19 cellular contexts compared by ENCODE assay signal in genomic region chr2:48219555-48220436, GRCh38.
"Had no signal": no experiment of that assay in that cellular context is flagged by ENCODE, and none has a peak within 500 bp of the region (broad histone marks: within the 10 kb centered on the region; RNA-seq: fewer than 3 reads in every experiment).

No MANE protein-coding gene starts in this region.

- H3K36me3 ChIP-seq: ascending aorta, colonic mucosa, gastroesophageal sphincter, heart right ventricle, thoracic aorta, upper lobe of left lung had no signal

- ATAC-seq: gastroesophageal sphincter, heart right ventricle had no signal

- H3K27ac Mint-ChIP-seq: activated CD4-positive, alpha-beta T cell treated with anti-CD3 and anti-CD28 coated beads, Interleukin-2, amount 10 ng/mL, durations not matched to agents 7 days and 5 days; activated naive CD4-positive, alpha-beta T cell treated with anti-CD3 and anti-CD28 coated beads, Interleukin-2, amount 10 ng/mL, durations not matched to agents 7 days and 5 days; mesothelial cell of epicardium; nephron progenitor cell had no signal

- DNase-seq: activated CD4-positive, alpha-beta T cell treated with anti-CD3 and anti-CD28 coated beads, Interleukin-2, amount 10 ng/mL, durations not matched to agents 7 days and 5 days; activated CD8-positive, alpha-beta memory T cell treated with anti-CD3 and anti-CD28 coated beads for 24 hours; activated CD8-positive, alpha-beta memory T cell treated with anti-CD3 and anti-CD28 coated beads, Interleukin-2, amount 50 U/mL, for 48 hours; activated effector memory CD4-positive, alpha-beta T cell treated with Interleukin-2 at 50 U/mL for 16 hours; activated naive CD4-positive, alpha-beta T cell treated with anti-CD3 and anti-CD28 coated beads, Interleukin-2, amount 10 ng/mL, durations not matched to agents 7 days and 5 days; activated T-cell treated with anti-CD3 and anti-CD28 coated beads, Interleukin-2, amount 50 U/mL, for 48 hours; colonic mucosa; heart right ventricle; nephron progenitor cell; occipital lobe; posterior cingulate gyrus; T1000; upper lobe of left lung had no signal

- H3K4me3 ChIP-seq: ascending aorta, colonic mucosa, gastroesophageal sphincter, heart right ventricle, lung, thoracic aorta, upper lobe of left lung had no signal

- H3K36me3 Mint-ChIP-seq: activated naive CD4-positive, alpha-beta T cell treated with anti-CD3 and anti-CD28 coated beads, Interleukin-2, amount 10 ng/mL, durations not matched to agents 7 days and 5 days; mesothelial cell of epicardium had no signal

- H3K4me1 ChIP-seq: ascending aorta, colonic mucosa, gastroesophageal sphincter, upper lobe of left lung had no signal

- H3K4me3 Mint-ChIP-seq: activated CD4-positive, alpha-beta T cell treated with anti-CD3 and anti-CD28 coated beads, Interleukin-2, amount 10 ng/mL, durations not matched to agents 7 days and 5 days; activated naive CD4-positive, alpha-beta T cell treated with anti-CD3 and anti-CD28 coated beads, Interleukin-2, amount 10 ng/mL, durations not matched to agents 7 days and 5 days; central memory CD8-positive, alpha-beta T cell; mesothelial cell of epicardium; nephron progenitor cell had no signal

- H3K9me3 Mint-ChIP-seq: activated naive CD4-positive, alpha-beta T cell treated with anti-CD3 and anti-CD28 coated beads, Interleukin-2, amount 10 ng/mL, durations not matched to agents 7 days and 5 days; central memory CD8-positive, alpha-beta T cell; nephron progenitor cell had no signal

- H3K27me3 ChIP-seq: ascending aorta, colonic mucosa, gastroesophageal sphincter, heart right ventricle, upper lobe of left lung had no signal

- H3K27ac ChIP-seq: ascending aorta, colonic mucosa, gastroesophageal sphincter, thoracic aorta, upper lobe of left lung had no signal

- H3K27me3 Mint-ChIP-seq: activated CD4-positive, alpha-beta T cell treated with anti-CD3 and anti-CD28 coated beads, Interleukin-2, amount 10 ng/mL, durations not matched to agents 7 days and 5 days; central memory CD8-positive, alpha-beta T cell had no signal

- H3K4me1 Mint-ChIP-seq: central memory CD8-positive, alpha-beta T cell; mesothelial cell of epicardium; nephron progenitor cell had no signal
